Comparison of ENCODE assay signal across 24 cellular contexts in the genomic region with DNA sequence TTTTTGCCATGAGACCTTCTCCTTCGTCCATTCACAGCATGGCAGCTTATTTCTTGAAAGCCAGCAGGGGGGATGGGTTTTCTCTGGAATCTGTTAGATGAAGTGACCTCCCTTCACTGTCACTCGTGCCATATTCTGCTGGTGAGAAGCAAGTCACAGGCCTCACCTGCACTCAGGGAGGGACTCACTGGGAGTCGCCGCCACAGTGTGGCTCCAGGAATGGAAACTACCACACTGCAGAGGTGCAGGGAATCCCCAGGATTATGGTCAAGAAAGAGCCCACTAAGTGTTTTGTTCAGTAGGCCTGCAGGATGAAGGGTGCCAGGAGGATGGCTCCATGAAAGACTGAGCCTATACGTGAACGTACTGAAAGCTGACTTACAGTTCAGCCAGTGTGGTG.
"Had no signal": no experiment of that assay in that cellular context is flagged by ENCODE, and none has a peak within 500 bp of the region (broad histone marks: within the 10 kb centered on the region; RNA-seq: fewer than 3 reads in every experiment).

No MANE protein-coding gene starts in this region.

- H3K27ac ChIP-seq: epithelial cell of prostate, gastrocnemius medialis, hepatocyte, left lung, parathyroid adenoma, prostate gland, sigmoid colon, stomach, thyroid gland had no signal

- H3K4me3 Mint-ChIP-seq: effector memory CD8-positive, alpha-beta T cell; natural killer cell; neural crest cell; stimulated activated effector memory CD8-positive, alpha-beta T cell treated with anti-CD3 and anti-CD28 coated beads, Interleukin-12 subunit alpha, Interleukin-12 subunit beta, amount 100 ng/mL, for 72 hours; type B pancreatic cell had no signal

- H3K4me1 Mint-ChIP-seq: natural killer cell; stimulated activated effector memory CD8-positive, alpha-beta T cell treated with anti-CD3 and anti-CD28 coated beads, Interleukin-12 subunit alpha, Interleukin-12 subunit beta, amount 100 ng/mL, for 72 hours had no signal

- H3K36me3 Mint-ChIP-seq: natural killer cell had no signal

- H3K4me3 ChIP-seq: gastrocnemius medialis, hepatocyte, left lung, prostate gland, sigmoid colon, stomach, thyroid gland had no signal

- H3K9me3 Mint-ChIP-seq: effector memory CD8-positive, alpha-beta T cell; natural killer cell; stimulated activated effector memory CD8-positive, alpha-beta T cell treated with anti-CD3 and anti-CD28 coated beads, Interleukin-12 subunit alpha, Interleukin-12 subunit beta, amount 100 ng/mL, for 72 hours had no signal

- H3K4me1 ChIP-seq: gastrocnemius medialis, left lung, parathyroid adenoma, prostate gland, sigmoid colon, stomach, thyroid gland had no signal

- H3K9me3 ChIP-seq: gastrocnemius medialis, prostate gland, sigmoid colon, thyroid gland had no signal

- H3K36me3 ChIP-seq: gastrocnemius medialis, left lung, prostate gland, sigmoid colon, stomach, thyroid gland had no signal

- H3K27ac Mint-ChIP-seq: effector memory CD8-positive, alpha-beta T cell; natural killer cell; stimulated activated effector memory CD8-positive, alpha-beta T cell treated with anti-CD3 and anti-CD28 coated beads, Interleukin-12 subunit alpha, Interleukin-12 subunit beta, amount 100 ng/mL, for 72 hours; type B pancreatic cell had no signal

- H3K27me3 Mint-ChIP-seq: effector memory CD8-positive, alpha-beta T cell; type B pancreatic cell had no signal

- DNase-seq: cortex of kidney; effector memory CD8-positive, alpha-beta T cell; foreskin fibroblast; gastrocnemius medialis; head of caudate nucleus; kidney; left lung; mesenchymal stem cell; natural killer cell; right cardiac atrium; sigmoid colon; stimulated activated CD4-positive, alpha-beta T cell treated with anti-CD3 and anti-CD28 coated beads, Interleukin-2, amount 100 ng/mL, for 24 hours; stimulated activated CD4-positive, alpha-beta T cell treated with anti-CD3 and anti-CD28 coated beads, Interleukin-4, amount 100 ng/mL, for 24 hours; stimulated activated naive CD4-positive, alpha-beta T cell treated with Interleukin-2 at 50 U/mL for 16 hours; stomach; thyroid gland had no signal

- H3K27me3 ChIP-seq: gastrocnemius medialis, hepatocyte, left lung, sigmoid colon, stomach, thyroid gland had no signal

- ATAC-seq: effector memory CD8-positive, alpha-beta T cell; esophagus mucosa; gastrocnemius medialis; left lung; natural killer cell; right cardiac atrium; stimulated activated effector memory CD8-positive, alpha-beta T cell treated with anti-CD3 and anti-CD28 coated beads, Interleukin-12 subunit alpha, Interleukin-12 subunit beta, amount 100 ng/mL, for 72 hours had no signal
